4 cellular contexts compared by ENCODE assay signal in the genomic region with DNA sequence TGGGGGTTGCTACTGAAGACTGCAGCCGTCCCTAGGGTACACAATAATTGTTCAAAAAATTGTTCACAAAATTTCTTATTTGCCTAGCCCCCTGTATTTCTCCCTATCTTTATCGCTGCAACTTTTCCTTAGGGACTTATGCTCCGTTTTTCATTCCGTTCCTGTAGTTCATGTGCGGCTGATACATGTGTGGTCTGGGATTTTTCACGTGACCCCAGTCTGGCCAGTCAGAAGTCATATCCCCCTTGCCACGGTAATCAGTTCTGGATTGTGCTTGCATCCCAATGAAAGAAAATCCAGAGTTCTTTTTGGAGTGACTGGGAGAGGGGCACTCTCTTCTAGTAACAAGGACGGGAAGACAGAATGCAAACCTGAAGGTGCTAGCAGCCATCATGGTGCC.
"Had no signal": no experiment of that assay in that cellular context is flagged by ENCODE, and none has a peak within 500 bp of the region (broad histone marks: within the 10 kb centered on the region; RNA-seq: fewer than 3 reads in every experiment).

No MANE protein-coding gene starts in this region.

- H2AFZ ChIP-seq: GM23338 had no signal

- H3K4me2 ChIP-seq: GM23338 had no signal

- DNase-seq: H9, HCEC 1CT, KBM-7 had no signal

- H3K4me3 ChIP-seq: GM23338 had no signal

- ATAC-seq: GM23338 had no signal
